24 cellular contexts compared by ENCODE assay signal in the genomic region with DNA sequence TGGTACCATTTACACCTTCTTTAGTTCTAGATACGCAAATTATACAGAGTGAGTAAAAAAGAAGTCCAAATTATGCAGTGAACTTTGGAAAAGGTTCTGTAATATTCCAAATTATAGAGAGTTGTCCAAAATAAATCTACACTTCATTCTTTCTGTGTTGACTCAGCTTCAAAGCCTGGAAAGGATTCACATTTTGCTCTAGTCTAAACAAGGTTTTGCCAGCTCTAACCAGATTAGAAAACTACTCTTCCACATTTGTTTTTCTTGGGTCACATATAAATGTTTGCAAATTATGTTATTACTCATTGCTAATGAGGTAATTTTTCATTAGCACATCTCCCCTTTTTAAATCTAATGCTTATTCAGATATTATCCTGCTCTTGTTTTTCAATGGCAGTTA.
"Had no signal": no experiment of that assay in that cellular context is flagged by ENCODE, and none has a peak within 500 bp of the region (broad histone marks: within the 10 kb centered on the region; RNA-seq: fewer than 3 reads in every experiment).

No MANE protein-coding gene starts in this region.

- H3K4me3 ChIP-seq: adrenal gland, gastroesophageal sphincter, suprapubic skin, transverse colon had no signal

- H3K79me2 ChIP-seq: parathyroid adenoma had no signal

- H3K9ac ChIP-seq: parathyroid adenoma had no signal

- H3K9me3 ChIP-seq: adrenal gland, gastroesophageal sphincter, suprapubic skin, transverse colon had no signal

- H3K9me3 Mint-ChIP-seq: nephron progenitor cell had no signal

- H3K27me3 ChIP-seq: adrenal gland, suprapubic skin, transverse colon had no signal

- DNase-seq: activated CD4-positive, alpha-beta T cell treated with anti-CD3 and anti-CD28 coated beads, Interleukin-2, amount 50 U/mL, for 4 hours; activated CD8-positive, alpha-beta memory T cell treated with anti-CD3 and anti-CD28 coated beads for 24 hours; activated CD8-positive, alpha-beta memory T cell treated with anti-CD3 and anti-CD28 coated beads, Interleukin-2, amount 50 U/mL, for 4 hours; activated T-cell treated with anti-CD3 and anti-CD28 coated beads, Interleukin-2, amount 50 U/mL, for 24 hours; adrenal gland; cerebellar nuclear complex; cortex of kidney; head of caudate nucleus; islet precursor cell; left cardiac atrium; nephron progenitor cell; right cardiac atrium; stimulated activated CD4-positive, alpha-beta T cell treated with anti-CD3 and anti-CD28 coated beads, Interleukin-1b, Interleukin-23, amount 100 ng/mL, for 48 hours; T-cell; transverse colon had no signal

- H3K4me1 ChIP-seq: adrenal gland, gastroesophageal sphincter, parathyroid adenoma, suprapubic skin, transverse colon had no signal

- H3K4me3 Mint-ChIP-seq: activated T-cell treated with anti-CD3 and anti-CD28 coated beads, Interleukin-2, amount 50 U/mL, for 24 hours; activated T-helper 17 cell treated with anti-CD3 and anti-CD28 coated beads, Interleukin-2, amount 50 U/mL, for 72 hours; memory B cell; nephron progenitor cell; stimulated activated naive CD8-positive, alpha-beta T cell treated with anti-CD3 and anti-CD28 coated beads, Interleukin-15, Interleukin-2, amounts not matched to agents 100 ng/mL and 50 ng/mL, for 24 hours; T-cell had no signal

- H3K4me1 Mint-ChIP-seq: activated T-helper 17 cell treated with anti-CD3 and anti-CD28 coated beads, Interleukin-2, amount 50 U/mL, for 72 hours; memory B cell; nephron progenitor cell; T-cell had no signal

- H3K36me3 ChIP-seq: adrenal gland, gastroesophageal sphincter, suprapubic skin, transverse colon had no signal

- H3K27ac Mint-ChIP-seq: activated naive CD4-positive, alpha-beta T cell treated with anti-CD3 and anti-CD28 coated beads, Interleukin-2, amount 50 U/mL, for 72 hours; activated T-cell treated with anti-CD3 and anti-CD28 coated beads, Interleukin-2, amount 50 U/mL, for 24 hours; activated T-helper 17 cell treated with anti-CD3 and anti-CD28 coated beads, Interleukin-2, amount 50 U/mL, for 72 hours; memory B cell; nephron progenitor cell; stimulated activated naive CD8-positive, alpha-beta T cell treated with anti-CD3 and anti-CD28 coated beads, Interleukin-15, Interleukin-2, amounts not matched to agents 100 ng/mL and 50 ng/mL, for 24 hours; T-cell had no signal

- H3K27ac ChIP-seq: adrenal gland, gastroesophageal sphincter, parathyroid adenoma, suprapubic skin, transverse colon had no signal

- H3K27me3 Mint-ChIP-seq: activated T-cell treated with anti-CD3 and anti-CD28 coated beads, Interleukin-2, amount 50 U/mL, for 24 hours; activated T-helper 17 cell treated with anti-CD3 and anti-CD28 coated beads, Interleukin-2, amount 50 U/mL, for 72 hours; memory B cell; stimulated activated naive CD8-positive, alpha-beta T cell treated with anti-CD3 and anti-CD28 coated beads, Interleukin-15, Interleukin-2, amounts not matched to agents 100 ng/mL and 50 ng/mL, for 24 hours; T-cell had no signal

- H2AFZ ChIP-seq: parathyroid adenoma had no signal

- ATAC-seq: activated naive CD4-positive, alpha-beta T cell treated with anti-CD3 and anti-CD28 coated beads, Interleukin-2, amount 50 U/mL, for 72 hours; activated T-helper 17 cell treated with anti-CD3 and anti-CD28 coated beads, Interleukin-2, amount 50 U/mL, for 72 hours; gastroesophageal sphincter; right cardiac atrium; T-cell had no signal

- FAIRE-seq: astrocyte, urothelium cell line had no signal

- H3K36me3 Mint-ChIP-seq: activated naive CD4-positive, alpha-beta T cell treated with anti-CD3 and anti-CD28 coated beads, Interleukin-2, amount 50 U/mL, for 72 hours; memory B cell; T-cell had no signal
